Comparison of ENCODE assay signal across 1 cellular context in genomic region chr11:28833670-28834069, GRCh38.
TF ChIP-seq lines count a peak whose summit lies in the region.

No MANE protein-coding gene starts in this region.

TF ChIP-seq in H1, 55 proteins besides CTCF, POLR2A, EP300 and RAD21 (continued from another document):
- no peak for TF ChIP-seq CHD7 (IDR thresholded peaks at IDR 0.05; ENCODE audit: insufficient replicate concordance, low read length)
- no peak for TF ChIP-seq NRF1 (IDR thresholded peaks at IDR 0.05; ENCODE audit: low read depth, low read length)
- TF ChIP-seq ATF2 (IDR thresholded peaks at IDR 0.05; ENCODE audit: low read length): no peak
- no peak for TF ChIP-seq CHD2 (IDR thresholded peaks at IDR 0.05; ENCODE audit: low read length)
- no peak for TF ChIP-seq CBX8 (IDR thresholded peaks at IDR 0.05; ENCODE audit: borderline replicate concordance, low read depth, low read length)
- no peak for TF ChIP-seq JUN (IDR thresholded peaks at IDR 0.05; ENCODE audit: low read depth, low read length)
- TF ChIP-seq TAF7 (optimal IDR thresholded peaks at IDR 0.05; ENCODE audit: borderline replicate concordance, low read depth, low read length): no peak
